8 cellular contexts compared by ENCODE assay signal in genomic region chr7:159100281-159101082, GRCh38. TPM values are rescaled to one million over a fixed set of nuclear protein-coding genes. Genes with fewer than 3 reads are reported as not detected.
DNase-seq lines count a peak whose midpoint lies in the region; TF ChIP-seq lines count a peak whose summit lies in the region.
"Not testable (repeated sequence)": the region's sequence is repeated elsewhere in the genome, so short reads cannot be mapped to it uniquely, and the experiment has no call there.
"Had no signal": no experiment of that assay in that cellular context is flagged by ENCODE, and none has a peak within 500 bp of the region (broad histone marks: within the 10 kb centered on the region; RNA-seq: fewer than 3 reads in every experiment).

No MANE protein-coding gene starts in this region.

- H3K4me1 Mint-ChIP-seq in type B pancreatic cell (ENCODE audit: unreplicated experiment): not testable (repeated sequence)

- H3K27ac Mint-ChIP-seq in type B pancreatic cell: not testable (repeated sequence)

- H3K4me1 ChIP-seq in BLaER1 treated with 17β-estradiol and CSF1 and Interleukin-3, amounts not matched to agents 10 nM and 100 nM: peaks cover 30 to 78% (median 70%) of the 10 kb centered on the region in 10 experiments
- H3K4me1 ChIP-seq in mesendoderm (ENCODE audit: control insufficient read depth, low read depth, low read length): not testable (repeated sequence)
- H3K4me1 ChIP-seq in sigmoid colon: peaks cover 0 to 44% (median 32%) of the 10 kb centered on the region in 4 donors

- H3K9ac ChIP-seq in BLaER1 treated with 17β-estradiol and CSF1 and Interleukin-3, amounts not matched to agents 10 nM and 100 nM; mesendoderm (ENCODE audit: low read length): not testable (repeated sequence)

- H4K5ac ChIP-seq in mesendoderm (ENCODE audit: low read length): not testable (repeated sequence)

- H3K18ac ChIP-seq in mesendoderm (ENCODE audit: low read length): not testable (repeated sequence)

- H3K9me3 Mint-ChIP-seq in type B pancreatic cell: not testable (repeated sequence)

- TF ChIP-seq POLR2A in sigmoid colon (IDR thresholded peaks at IDR 0.05): not testable (repeated sequence)

- not testable (repeated sequence) for H3K56ac ChIP-seq in mesendoderm (ENCODE audit: low read length)

- not testable (repeated sequence) for H3K79me1 ChIP-seq in mesendoderm (ENCODE audit: low read length)

- not testable (repeated sequence) for H3K9me3 ChIP-seq in BLaER1 treated with 17β-estradiol and CSF1 and Interleukin-3, amounts not matched to agents 10 nM and 100 nM (replicated peaks in 1 of 11); sigmoid colon

- intact Hi-C loops in cardiac septum (cut with DNase I); sigmoid colon (cut with DNase I): not testable (repeated sequence)

- H3K79me2 ChIP-seq in mesendoderm (ENCODE audit: control insufficient read depth, insufficient read depth, low read length): not testable (repeated sequence)

- not testable (repeated sequence) for H2BK15ac ChIP-seq in mesendoderm (replicated peaks; ENCODE audit: low read depth)

- not testable (repeated sequence) for TF ChIP-seq EP300 in sigmoid colon (IDR thresholded peaks at IDR 0.05)

- not testable (repeated sequence) for H4K20me1 ChIP-seq in BLaER1 treated with 17β-estradiol and CSF1 and Interleukin-3, amounts not matched to agents 10 nM and 100 nM

- DNase-seq in activated T-cell treated with anti-CD3 and anti-CD28 coated beads, Interleukin-2, amount 50 U/mL, for 1 hour: peak; percentile 10
- DNase-seq in coronary artery (ENCODE audit: low spot score) (peak; percentile 52), cardiac septum (ENCODE audit: low spot score) (peak; percentile 67), sigmoid colon (peak; percentile 30), type B pancreatic cell (ENCODE audit: extremely low spot score, unreplicated experiment) (peak; percentile 31)
- DNase-seq in mesendoderm: not testable (repeated sequence)

- not testable (repeated sequence) for H3K4me3 ChIP-seq in BLaER1 treated with 17β-estradiol and CSF1 and Interleukin-3, amounts not matched to agents 10 nM and 100 nM; coronary artery; mesendoderm (ENCODE audit: low read length); sigmoid colon

- not testable (repeated sequence) for H3K36me3 Mint-ChIP-seq in type B pancreatic cell

- H2BK5ac ChIP-seq in mesendoderm (ENCODE audit: low read length): not testable (repeated sequence)

- H3K36me3 ChIP-seq in BLaER1 treated with 17β-estradiol and CSF1 and Interleukin-3, amounts not matched to agents 10 nM and 100 nM; mesendoderm (ENCODE audit: control insufficient read depth, insufficient read depth, low read length): not testable (repeated sequence)
- H3K36me3 ChIP-seq in sigmoid colon: peaks cover 0 to 13% (median 0%) of the 10 kb centered on the region in 4 donors

- TF ChIP-seq CTCF in coronary artery (IDR thresholded peaks at IDR 0.05); sigmoid colon (IDR thresholded peaks at IDR 0.05); type B pancreatic cell (conservative IDR thresholded peaks at IDR 0.05): not testable (repeated sequence)

- H3K23ac ChIP-seq in mesendoderm (ENCODE audit: low read length): not testable (repeated sequence)

- H2BK120ac ChIP-seq in mesendoderm (ENCODE audit: low read depth, low read length): not testable (repeated sequence)

- no CpG with 5 or more reads among the region's 37 CpGs for WGBS in mesendoderm (ENCODE audit: extremely low coverage, insufficient coverage, low lambda C conversion rate)
- WGBS in sigmoid colon, 2 donors: 96 to 97% methylated on average over 37 of the region's 37 CpGs

- not testable (repeated sequence) for H3K4ac ChIP-seq in mesendoderm (ENCODE audit: low read depth, low read length)

- H3K27me3 ChIP-seq in BLaER1 treated with 17β-estradiol and CSF1 and Interleukin-3, amounts not matched to agents 10 nM and 100 nM: peaks cover 0 to 18% (median 0%) of the 10 kb centered on the region in 11 experiments; a peak in 3 of 22 replicates
- not testable (repeated sequence) for H3K27me3 ChIP-seq in mesendoderm (ENCODE audit: insufficient read depth, low read length, poor library complexity); sigmoid colon

- H3K4me2 ChIP-seq in BLaER1 treated with 17β-estradiol and CSF1 and Interleukin-3, amounts not matched to agents 10 nM and 100 nM: peak overlapping the region in 8 of 11 experiments; percentile 83 to 99 (median 95); a peak in 15 of 22 replicates
- not testable (repeated sequence) for H3K4me2 ChIP-seq in mesendoderm (ENCODE audit: low read length)

- peak overlapping the region in 3 of 11 experiments; percentile 89 to 93 (median 91); a peak in 2 of 22 replicates for H3K27ac ChIP-seq in BLaER1 treated with 17β-estradiol and CSF1 and Interleukin-3, amounts not matched to agents 10 nM and 100 nM
- H3K27ac ChIP-seq in coronary artery (peak overlapping the region; percentile 97 to 98), sigmoid colon (peak overlapping the region in 2 of 4 donors; percentile 75 to 87)
- not testable (repeated sequence) for H3K27ac ChIP-seq in mesendoderm (ENCODE audit: low read depth, low read length)

- not testable (repeated sequence) for H4K8ac ChIP-seq in mesendoderm (ENCODE audit: low read depth, low read length)

- peak overlapping the region; percentile 66 for H2AK5ac ChIP-seq in mesendoderm (ENCODE audit: low read length)

- not testable (repeated sequence) for H3K27me3 Mint-ChIP-seq in type B pancreatic cell

- not testable (repeated sequence) for H3K4me3 Mint-ChIP-seq in type B pancreatic cell

RNA-seq across cellular contexts. Expression of gene VIPR2, which starts 44.2 kb away (rescaled TPM):
- 23.2 TPM for total RNA-seq in cardiac septum
- polyA plus RNA-seq in mesendoderm (2013, experiment 1 of 2): 0.35 TPM
- polyA plus RNA-seq in mesendoderm (2013, experiment 2 of 2): 0.29 TPM
- total RNA-seq in sigmoid colon: 10 to 100 TPM; 11.7 to 21.4 (median 15.7) TPM
- polyA plus RNA-seq in sigmoid colon: 1 to 10 TPM in 2 of 3 donors, under 1 TPM in 1; 0.23 to 3.0 (median 2.4) TPM
- total RNA-seq in type B pancreatic cell (ENCODE audit: low replicate concordance): 0.12 and 0.31 TPM in 2 replicates
- total RNA-seq: CD4-positive, CD25-positive, alpha-beta regulatory T cell had no signal
- polyA plus RNA-seq: CD4-positive, CD25-positive, alpha-beta regulatory T cell had no signal
